In genomic region chrX:70445197-70445656, GRCh38 we compare ENCODE assay signal across 14 cellular contexts. TPM values are rescaled to one million over a fixed set of nuclear protein-coding genes. Genes with fewer than 3 reads are reported as not detected.
DNase-seq lines count a peak whose midpoint lies in the region; ATAC-seq and TF ChIP-seq lines count a peak whose summit lies in the region.
"Had no signal": no experiment of that assay in that cellular context is flagged by ENCODE, and none has a peak within 500 bp of the region (broad histone marks: within the 10 kb centered on the region; RNA-seq: fewer than 3 reads in every experiment).

No MANE protein-coding gene starts in this region.

- no peaks in the 10 kb centered on the region for H3K36me3 Mint-ChIP-seq in activated CD8-positive, alpha-beta memory T cell treated with anti-CD3 and anti-CD28 coated beads, Interleukin-2, amount 10 ng/mL, durations not matched to agents 7 days and 5 days
- no peaks in the 10 kb centered on the region for H3K36me3 Mint-ChIP-seq in stimulated activated effector memory CD8-positive, alpha-beta T cell treated with anti-CD3 and anti-CD28 coated beads, Interleukin-12 subunit alpha, Interleukin-12 subunit beta, amount 100 ng/mL, for 72 hours
- H3K36me3 Mint-ChIP-seq: activated CD4-positive, alpha-beta memory T cell treated with anti-CD3 and anti-CD28 coated beads for 36 hours; activated naive CD4-positive, alpha-beta T cell treated with anti-CD3 and anti-CD28 coated beads, Interleukin-2, amount 10 ng/mL, durations not matched to agents 7 days and 5 days had no signal

- no peaks in the 10 kb centered on the region for H3K36me3 ChIP-seq in OCI-LY1 (ENCODE audit: insufficient read depth, low read length)
- no peaks in the 10 kb centered on the region for H3K36me3 ChIP-seq in hepatocyte (replicated peaks; ENCODE audit: insufficient read depth, low read depth)
- H3K36me3 ChIP-seq: cardiac muscle cell, pancreas, vagina had no signal

- H3F3A ChIP-seq in OCI-LY1 (ENCODE audit: insufficient read depth, low read length) = no peaks in the 10 kb centered on the region

- no peak for DNase-seq in activated CD8-positive, alpha-beta memory T cell treated with anti-CD3 and anti-CD28 coated beads, Interleukin-2, amount 10 ng/mL, durations not matched to agents 7 days and 5 days
- no peak for DNase-seq in activated CD8-positive, alpha-beta memory T cell treated with anti-CD3 and anti-CD28 coated beads for 24 hours
- no peak for DNase-seq in hepatocyte (ENCODE audit: low spot score)
- no peak for DNase-seq in stimulated activated effector memory CD8-positive, alpha-beta T cell treated with anti-CD3 and anti-CD28 coated beads, Interleukin-12 subunit alpha, Interleukin-12 subunit beta, amount 100 ng/mL, for 72 hours (ENCODE audit: low spot score in 2 of 2)
- no peak for DNase-seq in NCI-H226
- DNase-seq in stimulated activated CD4-positive, alpha-beta T cell treated with anti-CD3 and anti-CD28 coated beads, Interleukin-2, amount 100 ng/mL, for 48 hours = no peak
- no peak for DNase-seq in NCI-H1436 (lab: John Stamatoyannopoulos, UW)
- DNase-seq: DMS 273 treated with DMSO at 0.1 percent for 48 hours had no signal

- H3K9me3 Mint-ChIP-seq in activated CD8-positive, alpha-beta memory T cell treated with anti-CD3 and anti-CD28 coated beads, Interleukin-2, amount 10 ng/mL, durations not matched to agents 7 days and 5 days (ENCODE audit: low read depth) = no peaks in the 10 kb centered on the region
- no peaks in the 10 kb centered on the region for H3K9me3 Mint-ChIP-seq in stimulated activated effector memory CD8-positive, alpha-beta T cell treated with anti-CD3 and anti-CD28 coated beads, Interleukin-12 subunit alpha, Interleukin-12 subunit beta, amount 100 ng/mL, for 72 hours
- H3K9me3 Mint-ChIP-seq: activated CD4-positive, alpha-beta memory T cell treated with anti-CD3 and anti-CD28 coated beads for 36 hours; activated naive CD4-positive, alpha-beta T cell treated with anti-CD3 and anti-CD28 coated beads, Interleukin-2, amount 10 ng/mL, durations not matched to agents 7 days and 5 days had no signal

- ATAC-seq in activated CD8-positive, alpha-beta memory T cell treated with anti-CD3 and anti-CD28 coated beads, Interleukin-2, amount 10 ng/mL, durations not matched to agents 7 days and 5 days = peak; percentile 34
- peak; percentile 11 for ATAC-seq in stimulated activated effector memory CD8-positive, alpha-beta T cell treated with anti-CD3 and anti-CD28 coated beads, Interleukin-12 subunit alpha, Interleukin-12 subunit beta, amount 100 ng/mL, for 72 hours

- H3K79me2 ChIP-seq in OCI-LY1 (ENCODE audit: insufficient read depth, low read length) (no peaks in the 10 kb centered on the region), hepatocyte (no peaks in the 10 kb centered on the region)

- H3K4me1 Mint-ChIP-seq in activated CD8-positive, alpha-beta memory T cell treated with anti-CD3 and anti-CD28 coated beads, Interleukin-2, amount 10 ng/mL, durations not matched to agents 7 days and 5 days = peaks cover 5% of the 10 kb centered on the region
- peaks cover 15% of the 10 kb centered on the region for H3K4me1 Mint-ChIP-seq in stimulated activated effector memory CD8-positive, alpha-beta T cell treated with anti-CD3 and anti-CD28 coated beads, Interleukin-12 subunit alpha, Interleukin-12 subunit beta, amount 100 ng/mL, for 72 hours
- H3K4me1 Mint-ChIP-seq: activated naive CD4-positive, alpha-beta T cell treated with anti-CD3 and anti-CD28 coated beads, Interleukin-2, amount 10 ng/mL, durations not matched to agents 7 days and 5 days had no signal

- CTCF ChIA-PET in activated CD8-positive, alpha-beta memory T cell treated with anti-CD3 and anti-CD28 coated beads, Interleukin-2, amount 10 ng/mL, durations not matched to agents 7 days and 5 days (lab: Charles Lee) = no interaction called here

- no peak overlapping the region for H3K4me3 Mint-ChIP-seq in activated CD8-positive, alpha-beta memory T cell treated with anti-CD3 and anti-CD28 coated beads, Interleukin-2, amount 10 ng/mL, durations not matched to agents 7 days and 5 days
- H3K4me3 Mint-ChIP-seq in stimulated activated effector memory CD8-positive, alpha-beta T cell treated with anti-CD3 and anti-CD28 coated beads, Interleukin-12 subunit alpha, Interleukin-12 subunit beta, amount 100 ng/mL, for 72 hours = no peak overlapping the region
- H3K4me3 Mint-ChIP-seq: activated naive CD4-positive, alpha-beta T cell treated with anti-CD3 and anti-CD28 coated beads, Interleukin-2, amount 10 ng/mL, durations not matched to agents 7 days and 5 days had no signal

- no peak overlapping the region for H3K27ac Mint-ChIP-seq in activated CD8-positive, alpha-beta memory T cell treated with anti-CD3 and anti-CD28 coated beads, Interleukin-2, amount 10 ng/mL, durations not matched to agents 7 days and 5 days
- no peak overlapping the region for H3K27ac Mint-ChIP-seq in stimulated activated effector memory CD8-positive, alpha-beta T cell treated with anti-CD3 and anti-CD28 coated beads, Interleukin-12 subunit alpha, Interleukin-12 subunit beta, amount 100 ng/mL, for 72 hours
- H3K27ac Mint-ChIP-seq: activated CD4-positive, alpha-beta memory T cell treated with anti-CD3 and anti-CD28 coated beads for 36 hours; activated naive CD4-positive, alpha-beta T cell treated with anti-CD3 and anti-CD28 coated beads, Interleukin-2, amount 10 ng/mL, durations not matched to agents 7 days and 5 days had no signal

- H3K4me3 ChIP-seq in OCI-LY1 (ENCODE audit: low read depth, low read length, poor library complexity, severe bottlenecking) (peak overlapping the region; percentile 27), hepatocyte (no peak overlapping the region)
- H3K4me3 ChIP-seq: cardiac muscle cell had no signal

- H2AFZ ChIP-seq in OCI-LY1 (ENCODE audit: low read length) = no peak overlapping the region
- no peak overlapping the region for H2AFZ ChIP-seq in hepatocyte

- H3K27me3 ChIP-seq in OCI-LY1 (ENCODE audit: insufficient read depth, low read length) (no peaks in the 10 kb centered on the region), hepatocyte (peaks cover 18% of the 10 kb centered on the region)
- H3K27me3 ChIP-seq: vagina had no signal

- TF ChIP-seq CTCF in OCI-LY1 (IDR thresholded peaks at IDR 0.05; ENCODE audit: low read length) = no peak
- no peak for TF ChIP-seq CTCF in hepatocyte (IDR thresholded peaks at IDR 0.05; ENCODE audit: poor library complexity)

- peaks cover 40% of the 10 kb centered on the region for H3K27me3 Mint-ChIP-seq in activated CD8-positive, alpha-beta memory T cell treated with anti-CD3 and anti-CD28 coated beads, Interleukin-2, amount 10 ng/mL, durations not matched to agents 7 days and 5 days

- H3K9me2 ChIP-seq in OCI-LY1 (ENCODE audit: low read depth, low read length) (no peaks in the 10 kb centered on the region), hepatocyte (replicated peaks; ENCODE audit: insufficient read depth) (no peaks in the 10 kb centered on the region)

- WGBS in hepatocyte (ENCODE audit: low lambda C conversion rate, missing lambda C conversion rate) = 64% methylated on average over 25 of the region's 28 CpGs

- H3K4me1 ChIP-seq in OCI-LY1 (ENCODE audit: insufficient read depth, low read length, severe bottlenecking) = no peaks in the 10 kb centered on the region
- H3K4me1 ChIP-seq in hepatocyte (ENCODE audit: insufficient read depth) = no peaks in the 10 kb centered on the region
- H3K4me1 ChIP-seq: pancreas, vagina had no signal

- H3K9me3 ChIP-seq in OCI-LY1 (ENCODE audit: low read length) (no peaks in the 10 kb centered on the region), hepatocyte (ENCODE audit: low read depth) (no peaks in the 10 kb centered on the region)
- H3K9me3 ChIP-seq: pancreas, vagina had no signal

- H4K20me1 ChIP-seq in OCI-LY1 (ENCODE audit: insufficient read depth, low read length) = no peaks in the 10 kb centered on the region
- H4K20me1 ChIP-seq in hepatocyte (ENCODE audit: insufficient read depth, poor library complexity, severe bottlenecking) = no peaks in the 10 kb centered on the region

- H3K27ac ChIP-seq in OCI-LY1 (ENCODE audit: low read depth, low read length, poor library complexity, severe bottlenecking) (no peak overlapping the region), hepatocyte (no peak overlapping the region)
- H3K27ac ChIP-seq: cardiac muscle cell, pancreas, vagina had no signal

- no peak overlapping the region for H3K9ac ChIP-seq in OCI-LY1 (ENCODE audit: low read length)

- H3K4me2 ChIP-seq in OCI-LY1 (ENCODE audit: low read length) (peak overlapping the region; percentile 23; the same call in 1 of the 2 replicates), hepatocyte (peak overlapping the region; percentile 54)

RNA-seq across cellular contexts. Expression of gene DLG3, which starts 0.6 kb away (rescaled TPM):
- 10 to 100 TPM; 39.6 to 48.8 TPM for total RNA-seq in activated CD8-positive, alpha-beta memory T cell treated with anti-CD3 and anti-CD28 coated beads, Interleukin-2, amount 10 ng/mL, durations not matched to agents 7 days and 5 days
- 17.7 and 28.5 TPM in 2 replicates for total RNA-seq in hepatocyte
- 9.6 and 13.5 TPM in 2 replicates for polyA plus RNA-seq in hepatocyte

RNA-seq across cellular contexts. Expression of gene GDPD2, which starts 22.1 kb away (rescaled TPM):
- total RNA-seq in activated CD8-positive, alpha-beta memory T cell treated with anti-CD3 and anti-CD28 coated beads, Interleukin-2, amount 10 ng/mL, durations not matched to agents 7 days and 5 days = under 1 TPM in 1 of 2 experiments, not detected in 1; 0.26 TPM
- total RNA-seq in hepatocyte = 1.6 TPM in 2 replicates
- 2.2 and 2.3 TPM in 2 replicates for polyA plus RNA-seq in hepatocyte
- total RNA-seq: activated CD4-positive, alpha-beta memory T cell treated with anti-CD3 and anti-CD28 coated beads for 36 hours; cardiac muscle cell; pancreas; vagina had no signal
- polyA plus RNA-seq: cardiac muscle cell, pancreas had no signal
